8 cellular contexts compared by ENCODE assay signal in the genomic region with DNA sequence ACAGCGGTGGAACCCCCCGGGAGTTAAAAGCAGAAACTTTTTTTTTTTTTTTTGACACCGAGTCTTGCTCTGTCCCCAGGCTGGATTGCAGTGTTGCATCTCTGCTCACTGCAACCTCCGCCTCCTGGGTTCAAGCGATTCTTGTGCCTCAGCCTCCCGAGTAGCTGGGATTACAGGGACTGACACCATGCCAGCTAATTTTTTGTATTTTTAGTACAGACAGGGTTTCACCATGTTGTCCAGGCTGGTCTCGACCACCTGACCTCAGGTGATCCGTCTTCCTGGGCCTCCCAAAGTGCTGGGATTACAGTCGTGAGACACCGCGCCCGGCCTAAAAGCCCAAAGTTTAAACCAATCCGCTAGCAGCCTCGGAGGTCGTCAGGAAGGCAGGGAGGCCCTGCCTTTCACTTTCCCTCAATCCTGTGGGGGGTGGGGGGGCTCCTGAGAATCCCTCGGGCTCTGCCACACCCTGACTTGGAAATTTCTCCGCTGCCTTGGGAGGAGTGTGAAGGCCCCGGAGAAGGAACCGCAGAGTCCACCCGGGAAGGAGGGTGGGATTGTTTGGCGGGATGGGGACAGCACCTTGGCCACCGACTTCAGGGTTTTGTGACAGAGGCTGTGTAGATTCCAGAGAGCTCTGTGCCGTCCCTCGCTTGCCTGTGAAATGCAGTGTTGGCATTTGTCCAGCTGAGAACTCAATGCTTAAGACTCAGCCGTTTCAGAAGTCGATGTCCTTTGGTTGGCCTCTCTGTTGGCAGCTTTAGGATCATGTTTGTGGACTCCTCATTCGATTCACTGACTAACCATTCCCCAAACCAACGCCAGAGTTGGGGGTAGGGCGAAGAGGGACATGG. TPM values are rescaled to one million over a fixed set of nuclear protein-coding genes. Genes with fewer than 3 reads are reported as not detected.
DNase-seq lines count a peak whose midpoint lies in the region; ATAC-seq and TF ChIP-seq lines count a peak whose summit lies in the region.

No MANE protein-coding gene starts in this region.

- peaks cover 43% of the 10 kb centered on the region for H3K4me1 Mint-ChIP-seq in WTC11

- H3K9me3 ChIP-seq in parathyroid adenoma (ENCODE audit: control insufficient read depth, low read length) (no peaks in the 10 kb centered on the region), MM.1S (replicated peaks; ENCODE audit: insufficient read depth, low read length) (no peaks in the 10 kb centered on the region)

- TF ChIP-seq CTCF in WTC11 (IDR thresholded peaks at IDR 0.05) (no peak), foreskin fibroblast (IDR thresholded peaks at IDR 0.05; ENCODE audit: low read depth, low read length) (no peak), parathyroid adenoma (IDR thresholded peaks at IDR 0.05) (no peak), MM.1S (IDR thresholded peaks at IDR 0.05; ENCODE audit: low read length) (no peak)

- no peaks in the 10 kb centered on the region for H3F3A ChIP-seq in MM.1S (ENCODE audit: insufficient read depth, low read length)

- H3K79me2 ChIP-seq in parathyroid adenoma (no peaks in the 10 kb centered on the region), MM.1S (ENCODE audit: low read length) (no peaks in the 10 kb centered on the region)

- ATAC-seq in WTC11 = no peak
- no peak for ATAC-seq in HG02938 (IDR thresholded peaks at IDR 0.05; ENCODE audit: unreplicated experiment)

- H3K9me3 Mint-ChIP-seq in WTC11 = peaks cover 3% of the 10 kb centered on the region; the same call in 1 of the 2 replicates

- no peaks in the 10 kb centered on the region for H3K9me2 ChIP-seq in MM.1S (replicated peaks; ENCODE audit: insufficient read depth, low read length)

- H3K4me3 Mint-ChIP-seq in WTC11 = peak overlapping the region; percentile 81

- H3K4me2 ChIP-seq in parathyroid adenoma (ENCODE audit: low read length) (peak overlapping the region; percentile 72), MM.1S (ENCODE audit: low read depth, low read length) (no peak overlapping the region)

- peak overlapping the region; percentile 32; the same call in 1 of the 2 replicates for H3K27ac Mint-ChIP-seq in WTC11

- H3K27me3 ChIP-seq in parathyroid adenoma (ENCODE audit: control insufficient read depth, insufficient read depth, low read length) = no peaks in the 10 kb centered on the region
- peaks cover 83% of the 10 kb centered on the region for H3K27me3 ChIP-seq in MM.1S (replicated peaks; ENCODE audit: insufficient read depth, low read length)

- CTCF ChIA-PET in WTC11 (lab: Charles Lee) = interaction anchor here (0.7 to 1.7 kb wide), 5 partner anchors 15 to 79 kb away, joined by 3 to 8 read pairs (median 5); no protein-coding TSS in a partner anchor

- peak overlapping the region; percentile 66 for H2AFZ ChIP-seq in parathyroid adenoma
- no peak overlapping the region for H2AFZ ChIP-seq in MM.1S (ENCODE audit: low read length)

- DNase-seq in GM04503 (ENCODE audit: low read depth) (peak; percentile 28), WTC11 (ENCODE audit: low spot score) (no peak), foreskin fibroblast (peak; percentile 40 to 66), T-helper 9 cell (no peak), T1000 (lab: John Stamatoyannopoulos, UW) (no peak), MM.1S (no peak)

- no peaks in the 10 kb centered on the region for H4K20me1 ChIP-seq in MM.1S (ENCODE audit: insufficient read depth, low read length)

- H3K9ac ChIP-seq in parathyroid adenoma (no peak overlapping the region), MM.1S (ENCODE audit: low read length) (no peak overlapping the region)

- H3K4me3 ChIP-seq in foreskin fibroblast (ENCODE audit: low read depth in 1 of 2, low read length in 2 of 2) = no peak overlapping the region
- peak overlapping the region; percentile 57 for H3K4me3 ChIP-seq in parathyroid adenoma (ENCODE audit: low read depth, low read length)
- no peak overlapping the region for H3K4me3 ChIP-seq in MM.1S (ENCODE audit: low read length)

- no peaks in the 10 kb centered on the region for H3K36me3 Mint-ChIP-seq in WTC11

- peaks cover 11% of the 10 kb centered on the region for H3K4me1 ChIP-seq in parathyroid adenoma
- no peaks in the 10 kb centered on the region for H3K4me1 ChIP-seq in MM.1S (ENCODE audit: low read length)

- POLR2A ChIA-PET in WTC11 (lab: Charles Lee) = interaction anchor here (0.7 to 0.9 kb wide), 2 partner anchors 43 to 296 kb away, joined by 3 read pairs; no protein-coding TSS in a partner anchor

- peak overlapping the region; percentile 32 for H3K27ac ChIP-seq in parathyroid adenoma
- H3K27ac ChIP-seq in MM.1S (ENCODE audit: low read length) = no peak overlapping the region

- peaks cover 3% of the 10 kb centered on the region; the same call in 1 of the 2 replicates for H3K27me3 Mint-ChIP-seq in WTC11 (ENCODE audit: low read depth)

- H3K36me3 ChIP-seq in parathyroid adenoma (ENCODE audit: control insufficient read depth, insufficient read depth, low read length) = no peaks in the 10 kb centered on the region
- no peaks in the 10 kb centered on the region for H3K36me3 ChIP-seq in MM.1S (replicated peaks; ENCODE audit: insufficient read depth, low read length)

TF ChIP-seq in WTC11, 78 proteins besides CTCF, POLR2A, EP300 and RAD21:
- TF ChIP-seq SMAD3 (CRISPR knock-in tag; IDR thresholded peaks at IDR 0.05; ENCODE audit: borderline replicate concordance) (no peak), ZNF317 (CRISPR knock-in tag; IDR thresholded peaks at IDR 0.05; ENCODE audit: borderline replicate concordance, low read depth) (no peak), CREM (CRISPR knock-in tag; IDR thresholded peaks at IDR 0.05) (no peak), E2F1 (CRISPR knock-in tag; IDR thresholded peaks at IDR 0.05) (no peak), FOXP1 (CRISPR knock-in tag; IDR thresholded peaks at IDR 0.05; ENCODE audit: borderline replicate concordance) (no peak), NFATC4 (CRISPR knock-in tag; IDR thresholded peaks at IDR 0.05) (no peak), HMGA2 (CRISPR knock-in tag; IDR thresholded peaks at IDR 0.05) (no peak), TP53 (CRISPR knock-in tag; IDR thresholded peaks at IDR 0.05) (no peak), MXD4 (CRISPR knock-in tag; IDR thresholded peaks at IDR 0.05; ENCODE audit: borderline replicate concordance) (no peak), PRDM15 (CRISPR knock-in tag; IDR thresholded peaks at IDR 0.05) (no peak)
- TF ChIP-seq, protein P1, sequence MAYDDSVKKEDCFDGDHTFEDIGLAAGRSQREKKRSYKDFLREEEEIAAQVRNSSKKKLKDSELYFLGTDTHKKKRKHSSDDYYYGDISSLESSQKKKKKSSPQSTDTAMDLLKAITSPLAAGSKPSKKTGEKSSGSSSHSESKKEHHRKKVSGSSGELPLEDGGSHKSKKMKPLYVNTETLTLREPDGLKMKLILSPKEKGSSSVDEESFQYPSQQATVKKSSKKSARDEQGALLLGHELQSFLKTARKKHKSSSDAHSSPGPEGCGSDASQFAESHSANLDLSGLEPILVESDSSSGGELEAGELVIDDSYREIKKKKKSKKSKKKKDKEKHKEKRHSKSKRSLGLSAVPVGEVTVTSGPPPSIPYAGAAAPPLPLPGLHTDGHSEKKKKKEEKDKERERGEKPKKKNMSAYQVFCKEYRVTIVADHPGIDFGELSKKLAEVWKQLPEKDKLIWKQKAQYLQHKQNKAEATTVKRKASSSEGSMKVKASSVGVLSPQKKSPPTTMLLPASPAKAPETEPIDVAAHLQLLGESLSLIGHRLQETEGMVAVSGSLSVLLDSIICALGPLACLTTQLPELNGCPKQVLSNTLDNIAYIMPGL (CRISPR knock-in tag; IDR thresholded peaks at IDR 0.05) = no peak
TF ChIP-seq in WTC11: peak in this region for 0.

RNA-seq across cellular contexts. Expression of gene ARHGAP8, which starts 1.0 kb away (rescaled TPM):
- 50.5 to 61.4 TPM (median 58.0 TPM) in 3 replicates for total RNA-seq in WTC11 (2021)

RNA-seq across cellular contexts. Expression of gene PRR5, which starts 51.4 kb away (rescaled TPM):
- 12.3 to 15.6 TPM (median 13.6 TPM) in 3 replicates for total RNA-seq in WTC11 (2021)

Comparison
In these comparisons a context has a peak if more than half of its experiments do, and no peak if none do; other contexts are left out.
1. DNase-seq: peak in GM04503 (single experiment) and foreskin fibroblast (2 of 2); none in WTC11 (single experiment), T-helper 9 cell (single experiment), T1000 (single experiment) and MM.1S (single experiment).